ENCODE assay signal across 19 cellular contexts in genomic region chr10:14468022-14468421, GRCh38.
A peak's percentile ranks its signal among the peaks of the same experiment; 100 is the strongest.
DNase-seq lines count a peak whose midpoint lies in the region; ATAC-seq and TF ChIP-seq lines count a peak whose summit lies in the region.
"Had no signal": no experiment of that assay in that cellular context is flagged by ENCODE, and none has a peak within 500 bp of the region (broad histone marks: within the 10 kb centered on the region; RNA-seq: fewer than 3 reads in every experiment).

No MANE protein-coding gene starts in this region.

- no peak overlapping the region for H3K4me3 ChIP-seq in epithelial cell of proximal tubule (ENCODE audit: low read depth, low read length)
- H3K4me3 ChIP-seq: BLaER1 treated with 17β-estradiol and CSF1 and Interleukin-3, amounts not matched to agents 10 nM and 100 nM; upper lobe of right lung had no signal

- DNase-seq in NCI-H1092 treated with DMSO at 0.1 percent for 48 hours (lab: John Stamatoyannopoulos, UW) (peak; percentile 17), NCI-H1092 (lab: John Stamatoyannopoulos, UW) (no peak), NCI-H2081 treated with DMSO at 0.1 percent for 48 hours (lab: John Stamatoyannopoulos, UW) (peak; percentile 18), epithelial cell of proximal tubule (ENCODE audit: low read depth) (peak; percentile 51), renal cortical epithelial cell (ENCODE audit: low read depth) (peak; percentile 86), sciatic nerve (ENCODE audit: low spot score) (no peak), KBM-7 (no peak)
- DNase-seq: activated CD8-positive, alpha-beta T cell treated with anti-CD3 and anti-CD28 coated beads for 36 hours; activated naive CD8-positive, alpha-beta T cell treated with anti-CD3 and anti-CD28 coated beads for 36 hours; activated T-cell treated with anti-CD3 and anti-CD28 coated beads, Interleukin-2, amount 50 U/mL, for 48 hours; DMS79; hypothalamus; left colon; MV-4-11; NCI-H524 treated with DMSO at 0.1 percent for 48 hours; small intestine; upper lobe of right lung had no signal

- no peak for TF ChIP-seq CTCF in epithelial cell of proximal tubule (conservative IDR thresholded peaks at IDR 0.05; ENCODE audit: low read depth, low read length)

- no peak for ATAC-seq in sciatic nerve
- ATAC-seq in GM19395 (IDR thresholded peaks at IDR 0.05; ENCODE audit: unreplicated experiment) = no peak
- ATAC-seq: activated CD8-positive, alpha-beta T cell treated with anti-CD3 and anti-CD28 coated beads for 36 hours; left colon; upper lobe of right lung had no signal

- intact Hi-C loops in sciatic nerve (cut with DNase I) = no loop called here

- in situ Hi-C loops in KBM-7 (cut with MboI; ENCODE audit: low pct_unique_long_range_greater_than_20kb, low sequenced_read_pairs) = no loop called here

Comparison
In these comparisons a context has a peak if more than half of its experiments do, and no peak if none do; other contexts are left out.
1. DNase-seq: peak in NCI-H1092 treated with DMSO at 0.1 percent for 48 hours (single experiment), NCI-H2081 treated with DMSO at 0.1 percent for 48 hours (single experiment), epithelial cell of proximal tubule (single experiment) and renal cortical epithelial cell (single experiment); none in NCI-H1092 (single experiment), sciatic nerve (single experiment) and KBM-7 (single experiment).